Comparison of ENCODE assay signal across 35 cellular contexts in genomic region chr12:47530050-47530449, GRCh38.
"Had no signal": no experiment of that assay in that cellular context is flagged by ENCODE, and none has a peak within 500 bp of the region (broad histone marks: within the 10 kb centered on the region; RNA-seq: fewer than 3 reads in every experiment).

No MANE protein-coding gene starts in this region.

- H3K36me3 ChIP-seq: MG63 had no signal

- H3K27me3 ChIP-seq: MG63 had no signal

- H3K4me2 ChIP-seq: KMS-11 had no signal

- H3K27ac ChIP-seq: KMS-11 had no signal

- DNase-seq: Karpas-422, Kasumi-1, MG63, MM.1S, MV-4-11, NCI-H1048, NCI-H1092, NCI-H1092 treated with DMSO at 0.1 percent for 48 hours, NCI-H1105, NCI-H1105 treated with DMSO at 0.1 percent for 48 hours, NCI-H1417, NCI-H1417 treated with DMSO at 0.1 percent for 48 hours, NCI-H1436, NCI-H1436 treated with DMSO at 0.1 percent for 48 hours, NCI-H146, NCI-H1694, NCI-H1694 treated with DMSO at 0.1 percent for 48 hours, NCI-H187, NCI-H187 treated with DMSO at 0.1 percent for 48 hours, NCI-H1930, NCI-H2029, NCI-H2029 treated with DMSO at 0.1 percent for 48 hours, NCI-H2081, NCI-H2081 treated with DMSO at 0.1 percent for 48 hours, NCI-H2107, NCI-H2171, NCI-H2171 treated with DMSO at 0.1 percent for 48 hours, NCI-H2227 treated with DMSO at 0.1 percent for 48 hours, NCI-H226, NCI-H345, NCI-H446, NCI-H510A, NCI-H510A treated with DMSO at 0.1 percent for 48 hours, NCI-H524 had no signal

- H3K9ac ChIP-seq: KMS-11 had no signal

- H3K4me3 ChIP-seq: MG63 had no signal
